ENCODE assay signal across 12 cellular contexts in the genomic region with DNA sequence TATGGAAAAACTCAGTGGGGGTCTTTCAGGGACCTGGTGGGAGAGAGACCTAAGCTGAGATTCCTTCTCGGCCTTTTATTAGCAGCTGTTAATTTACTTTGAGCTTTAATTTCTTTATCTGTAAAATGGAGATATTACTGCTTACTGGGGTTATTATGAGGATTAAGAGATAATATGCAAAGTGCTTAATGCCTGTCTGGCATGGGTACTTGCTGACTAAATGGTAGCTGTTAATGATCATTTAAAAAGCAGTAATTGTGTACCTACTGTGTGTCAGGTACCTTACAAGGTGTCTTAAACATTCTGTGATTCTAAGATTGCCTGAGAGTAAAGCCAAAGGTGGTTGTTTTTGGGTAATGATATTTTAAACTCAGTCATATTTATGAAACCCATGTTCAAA. TPM values are rescaled to one million over a fixed set of nuclear protein-coding genes. Genes with fewer than 3 reads are reported as not detected.
A peak's percentile ranks its signal among the peaks of the same experiment; 100 is the strongest.
DNase-seq lines count a peak whose midpoint lies in the region; ATAC-seq, FAIRE-seq and TF ChIP-seq lines count a peak whose summit lies in the region.
"Had no signal": no experiment of that assay in that cellular context is flagged by ENCODE, and none has a peak within 500 bp of the region (broad histone marks: within the 10 kb centered on the region; RNA-seq: fewer than 3 reads in every experiment).

No MANE protein-coding gene starts in this region.

- H3K27ac ChIP-seq in SK-N-SH (ENCODE audit: low read depth in 2 of 2, low read length in 1 of 2) (no peak overlapping the region), kidney (ENCODE audit: low read depth in 2 of 2, low read length in 2 of 2) (peak overlapping the region; percentile 89 to 92), thoracic aorta (no peak overlapping the region)
- H3K27ac ChIP-seq: 22Rv1, HL-60 had no signal

- H3K4me3 ChIP-seq in SK-N-SH (ENCODE audit: low read depth in 2 of 2, low read length in 1 of 2) (peak overlapping the region in 1 of 2 experiments; percentile 85; a peak in 2 of 4 replicates), kidney (ENCODE audit: low read length in 2 of 2) (peak overlapping the region; percentile 78 to 86), thoracic aorta (peak overlapping the region; percentile 7)

- H3K27me3 ChIP-seq in SK-N-SH (ENCODE audit: insufficient read depth) (no peaks in the 10 kb centered on the region), thoracic aorta (replicated peaks; ENCODE audit: insufficient read depth) (no peaks in the 10 kb centered on the region)

- peaks cover 7 to 18% of the 10 kb centered on the region in 2 experiments; a peak in 3 of 4 replicates for H3K4me1 ChIP-seq in SK-N-SH (ENCODE audit: control insufficient read depth in 1 of 2, insufficient read depth in 2 of 2, low read depth in 1 of 2, low read length in 1 of 2)
- peaks cover 20 to 32% of the 10 kb centered on the region in 2 donors for H3K4me1 ChIP-seq in kidney (ENCODE audit: control insufficient read depth in 1 of 2, insufficient read depth in 1 of 2, low read depth in 1 of 2, low read length in 2 of 2)
- peaks cover 5 to 24% of the 10 kb centered on the region in 2 donors for H3K4me1 ChIP-seq in thoracic aorta (ENCODE audit: control insufficient read depth in 1 of 2, low read depth in 2 of 2)

- H3K27ac Mint-ChIP-seq in MCF 10A (ENCODE audit: low read depth, unreplicated experiment): peak overlapping the region; percentile 95
- H3K27ac Mint-ChIP-seq: activated CD4-positive, alpha-beta T cell treated with anti-CD3 and anti-CD28 coated beads, Interleukin-2, amount 10 ng/mL, durations not matched to agents 24 days and 14 days had no signal

- no peak for TF ChIP-seq EP300 in SK-N-SH (IDR thresholded peaks at IDR 0.05; ENCODE audit: borderline replicate concordance in 1 of 2, low read depth in 1 of 2, low read length in 1 of 2)

- CTCF ChIA-PET in SK-N-SH (lab: Yijun Ruan, JAX): interaction anchor here (0.9 to 4.1 kb wide), 5 partner anchors 11 to 36 kb away, joined by 3 to 30 read pairs (median 4); no protein-coding TSS in a partner anchor
- CTCF ChIA-PET in MCF 10A (lab: Yijun Ruan, JAX): interaction anchor here (0.6 to 34.0 kb wide), 14 partner anchors 12 to 654 kb away, joined by 3 to 536 read pairs (median 5); no protein-coding TSS in a partner anchor

- H2AFZ ChIP-seq in SK-N-SH (ENCODE audit: low read depth): no peak overlapping the region

- H3K36me3 ChIP-seq in SK-N-SH (replicated peaks in 1 of 2; ENCODE audit: control insufficient read depth in 1 of 2, insufficient read depth in 2 of 2, low read length in 1 of 2) (no peaks in the 10 kb centered on the region), kidney (ENCODE audit: control insufficient read depth in 1 of 2, insufficient read depth in 2 of 2, low read length in 2 of 2) (no peaks in the 10 kb centered on the region), thoracic aorta (no peaks in the 10 kb centered on the region)

- DNase-seq in SK-N-SH (no peak), MCF 10A (ENCODE audit: unreplicated experiment) (no peak), kidney (no peak), thoracic aorta (ENCODE audit: low spot score) (no peak), RKO (ENCODE audit: low spot score) (no peak)
- DNase-seq: activated CD4-positive, alpha-beta T cell treated with anti-CD3 and anti-CD28 coated beads, Interleukin-2, amount 10 ng/mL, durations not matched to agents 24 days and 14 days; NCI-H1048 had no signal

- 87% methylated on average over 1 of the region's 1 CpG for WGBS in SK-N-SH (ENCODE audit: low lambda C conversion rate)

- peaks cover 9% of the 10 kb centered on the region for H3K36me3 Mint-ChIP-seq in MCF 10A (ENCODE audit: insufficient read depth, unreplicated experiment)

- H3K9ac ChIP-seq in SK-N-SH (no peak overlapping the region), kidney (ENCODE audit: low read length in 2 of 2) (peak overlapping the region; percentile 12 to 77)

- ATAC-seq in SK-N-SH treated with all-trans-retinoic acid at 6 μM for 48 hours: no peak
- ATAC-seq in thoracic aorta (ENCODE audit: insufficient number of reproducible peaks, low FRiP score, low read depth): no peak
- ATAC-seq in GM19452 (IDR thresholded peaks at IDR 0.05; ENCODE audit: unreplicated experiment): no peak
- ATAC-seq in HG03159 (IDR thresholded peaks at IDR 0.05; ENCODE audit: unreplicated experiment): no peak

- peak overlapping the region; percentile 86 for H3K4me3 Mint-ChIP-seq in MCF 10A (ENCODE audit: unreplicated experiment)
- H3K4me3 Mint-ChIP-seq: activated CD4-positive, alpha-beta T cell treated with anti-CD3 and anti-CD28 coated beads, Interleukin-2, amount 10 ng/mL, durations not matched to agents 24 days and 14 days had no signal

- H3K79me2 ChIP-seq in SK-N-SH (ENCODE audit: insufficient read depth): peaks cover 82% of the 10 kb centered on the region

- H4K20me1 ChIP-seq in SK-N-SH (ENCODE audit: insufficient read depth): peaks cover 16% of the 10 kb centered on the region

- peaks cover 34% of the 10 kb centered on the region for H3K4me1 Mint-ChIP-seq in MCF 10A (ENCODE audit: insufficient read depth, unreplicated experiment)

- H3F3A ChIP-seq in SK-N-SH (replicated peaks; ENCODE audit: insufficient read depth): no peaks in the 10 kb centered on the region

- no peak for FAIRE-seq in kidney (lab: Jason Lieb, UNC)

- no peaks in the 10 kb centered on the region for H3K9me2 ChIP-seq in SK-N-SH

- no peaks in the 10 kb centered on the region for H3K27me3 Mint-ChIP-seq in MCF 10A (ENCODE audit: insufficient read depth, unreplicated experiment)

- intact Hi-C loops in MCF 10A (cut with micrococcal nuclease): loop anchor here (1.0 kb wide), 1 partner anchor 12 kb away; no protein-coding TSS in a partner anchor
- intact Hi-C loops in kidney (cut with DNase I): no loop called here

- H3K4me2 ChIP-seq in SK-N-SH: peak overlapping the region; percentile 72

- no peaks in the 10 kb centered on the region for H3K9me3 Mint-ChIP-seq in MCF 10A (ENCODE audit: unreplicated experiment)
- H3K9me3 Mint-ChIP-seq: activated CD4-positive, alpha-beta T cell treated with anti-CD3 and anti-CD28 coated beads, Interleukin-2, amount 10 ng/mL, durations not matched to agents 24 days and 14 days had no signal

- TSS peak; percentile 95 for BruUV-seq in MCF 10A (replicated peaks; lab: Mats Ljungman, UMichigan)

- H3K9me3 ChIP-seq in SK-N-SH (no peaks in the 10 kb centered on the region), kidney (ENCODE audit: control insufficient read depth in 1 of 2, low read length in 2 of 2) (no peaks in the 10 kb centered on the region), thoracic aorta (no peaks in the 10 kb centered on the region)

- POLR2A ChIA-PET in SK-N-SH (lab: Yijun Ruan, JAX): no interaction called here
- POLR2A ChIA-PET in MCF 10A (lab: Yijun Ruan, JAX): interaction anchor here (0.7 to 11.3 kb wide), 22 partner anchors 14 to 1272 kb away, joined by 3 to 553 read pairs (median 6); no protein-coding TSS in a partner anchor

- TF ChIP-seq CTCF in SK-N-SH (IDR thresholded peaks at IDR 0.05) (no peak), MCF 10A (IDR thresholded peaks at IDR 0.05; ENCODE audit: unreplicated experiment) (no peak), kidney (IDR thresholded peaks at IDR 0.05; ENCODE audit: borderline replicate concordance, extremely low read depth, insufficient read depth) (no peak), thoracic aorta (IDR thresholded peaks at IDR 0.05) (no peak)

- TF ChIP-seq RAD21 in SK-N-SH (IDR thresholded peaks at IDR 0.05; ENCODE audit: low read length): no peak

TF ChIP-seq in SK-N-SH, 30 proteins besides CTCF, POLR2A, EP300 and RAD21 (continues in another document):
- TF ChIP-seq, protein P1, sequence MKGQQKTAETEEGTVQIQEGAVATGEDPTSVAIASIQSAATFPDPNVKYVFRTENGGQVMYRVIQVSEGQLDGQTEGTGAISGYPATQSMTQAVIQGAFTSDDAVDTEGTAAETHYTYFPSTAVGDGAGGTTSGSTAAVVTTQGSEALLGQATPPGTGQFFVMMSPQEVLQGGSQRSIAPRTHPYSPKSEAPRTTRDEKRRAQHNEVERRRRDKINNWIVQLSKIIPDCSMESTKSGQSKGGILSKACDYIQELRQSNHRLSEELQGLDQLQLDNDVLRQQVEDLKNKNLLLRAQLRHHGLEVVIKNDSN (IDR thresholded peaks at IDR 0.05; ENCODE audit: borderline replicate concordance, low read depth): no peak
- TF ChIP-seq SMC3 (IDR thresholded peaks at IDR 0.05; ENCODE audit: low read depth, low read length) (no peak), CHD2 (IDR thresholded peaks at IDR 0.05; ENCODE audit: low read length, partially characterized antibody) (no peak)

TF ChIP-seq in SK-N-SH treated with all-trans-retinoic acid at 6 μM for 48 hours, 23 proteins besides CTCF, POLR2A, EP300 and RAD21:
- TF ChIP-seq OSR1 (CRISPR knock-in tag; IDR thresholded peaks at IDR 0.05): no peak
- no peak for TF ChIP-seq ZFP30 (CRISPR knock-in tag; IDR thresholded peaks at IDR 0.05)
- TF ChIP-seq CREB5 (CRISPR knock-in tag; IDR thresholded peaks at IDR 0.05; ENCODE audit: low read depth): no peak
- no peak for TF ChIP-seq TOX (CRISPR knock-in tag; IDR thresholded peaks at IDR 0.05; ENCODE audit: borderline replicate concordance)
TF ChIP-seq in SK-N-SH treated with all-trans-retinoic acid at 6 μM for 48 hours: peak in this region for 0.

RNA-seq across cellular contexts. Expression of gene ITGA6, which starts 2.6 kb away (rescaled TPM):
- 25.9 and 26.0 TPM in 2 replicates for polyA plus RNA-seq in SK-N-SH (2012; rRNA removed)
- polyA plus RNA-seq in SK-N-SH (2012; cell fraction: cytosol; rRNA removed): 32.9 and 33.9 TPM in 2 replicates
- 21.2 and 45.3 TPM in 2 replicates for polyA plus RNA-seq in SK-N-SH (2012; cell fraction: nucleus; rRNA removed)
- 315 and 323 TPM in 2 replicates for total RNA-seq in MCF 10A (2022)
- 89.1 TPM for total RNA-seq in kidney
- 32.8 TPM for polyA plus RNA-seq in kidney (ENCODE audit: insufficient read depth, low read depth, low replicate concordance)
- 10 to 100 TPM; 20.2 to 27.3 TPM for total RNA-seq in thoracic aorta

Comparison
In these comparisons a context has a peak if more than half of its experiments do, and no peak if none do; other contexts are left out.
1. H3K27ac ChIP-seq: peak in kidney (2 of 2); none in SK-N-SH (0 of 2) and thoracic aorta (0 of 2).